In genomic region chr2:158726906-158727592, GRCh38 we compare ENCODE assay signal across 13 cellular contexts.
A peak's percentile ranks its signal among the peaks of the same experiment; 100 is the strongest.
DNase-seq lines count a peak whose midpoint lies in the region; ATAC-seq and TF ChIP-seq lines count a peak whose summit lies in the region.
"Had no signal": no experiment of that assay in that cellular context is flagged by ENCODE, and none has a peak within 500 bp of the region (broad histone marks: within the 10 kb centered on the region; RNA-seq: fewer than 3 reads in every experiment).

No MANE protein-coding gene starts in this region.

- no peak overlapping the region for H3K4me3 ChIP-seq in foreskin fibroblast (ENCODE audit: low read depth in 1 of 2, low read length in 2 of 2)
- H3K4me3 ChIP-seq: cardiac muscle cell, GM23338 had no signal

- no peak for ATAC-seq in HG03442 (IDR thresholded peaks at IDR 0.05; ENCODE audit: unreplicated experiment)
- ATAC-seq in HG02571 (IDR thresholded peaks at IDR 0.05; ENCODE audit: unreplicated experiment) = no peak
- ATAC-seq: GM23338 had no signal

- TF ChIP-seq CTCF in foreskin fibroblast (IDR thresholded peaks at IDR 0.05; ENCODE audit: low read depth, low read length) = no peak

- DNase-seq in DMS53 (lab: John Stamatoyannopoulos, UW) (peak; percentile 95), NCI-H82 treated with DMSO at 0.1 percent for 48 hours (lab: John Stamatoyannopoulos, UW; ENCODE audit: unreplicated experiment) (peak; percentile 54), foreskin fibroblast (peak; percentile 46 to 81), pons (ENCODE audit: low spot score) (peak; percentile 98), GM03348 (ENCODE audit: low spot score) (no peak)
- DNase-seq: activated CD4-positive, alpha-beta T cell treated with anti-CD3 and anti-CD28 coated beads for 4 hours; Calu3; NCI-H1048; stimulated activated CD4-positive, alpha-beta T cell treated with anti-CD3 and anti-CD28 coated beads, Interleukin-2, amount 100 ng/mL, for 48 hours had no signal
